Comparison of ENCODE assay signal across 10 cellular contexts in genomic region chr9:91515074-91515687, GRCh38.
A peak's percentile ranks its signal among the peaks of the same experiment; 100 is the strongest.
DNase-seq lines count a peak whose midpoint lies in the region; ATAC-seq, FAIRE-seq and TF ChIP-seq lines count a peak whose summit lies in the region.
"Had no signal": no experiment of that assay in that cellular context is flagged by ENCODE, and none has a peak within 500 bp of the region (broad histone marks: within the 10 kb centered on the region; RNA-seq: fewer than 3 reads in every experiment).

No MANE protein-coding gene starts in this region.

- H3K4me1 ChIP-seq in endothelial cell of umbilical vein (ENCODE audit: control insufficient read depth, extremely low read depth, insufficient read depth, low read length) (no peaks in the 10 kb centered on the region), pancreas (no peaks in the 10 kb centered on the region), spleen (no peaks in the 10 kb centered on the region)

- H3K27ac Mint-ChIP-seq in CD14-positive monocyte = peak overlapping the region in 1 of 7 donors; percentile 6

- no TSS peak for BruUV-seq in endothelial cell of umbilical vein (replicated peaks; lab: Mats Ljungman, UMichigan)

- 20 to 41% methylated on average over 12 of the region's 12 CpGs for WGBS in pancreas, 2 donors
- WGBS in spleen, 5 donors = 60 to 65% (median 65%) methylated on average over 12 of the region's 12 CpGs

- intact Hi-C loops in endothelial cell of umbilical vein (cut with micrococcal nuclease) = no loop called here
- intact Hi-C loops in pancreas (cut with DNase I) = no loop called here
- intact Hi-C loops in spleen (cut with DNase I; ENCODE audit: low total_unique reads) = no loop called here
- intact Hi-C loops in CD14-positive monocyte (cut with micrococcal nuclease) = no loop called here

- H3K4me2 ChIP-seq in endothelial cell of umbilical vein (ENCODE audit: insufficient read depth, low read length) = no peak overlapping the region

- no peaks in the 10 kb centered on the region for H3K9me1 ChIP-seq in endothelial cell of umbilical vein (replicated peaks; ENCODE audit: control insufficient read depth, extremely low read depth, insufficient read depth, low read length)

- POLR2A ChIA-PET in endothelial cell of umbilical vein (lab: Charles Lee) = no interaction called here

- no peaks in the 10 kb centered on the region for H3K79me2 ChIP-seq in endothelial cell of umbilical vein (ENCODE audit: control insufficient read depth, insufficient read depth, low read length)

- H3K9me3 ChIP-seq in endothelial cell of umbilical vein (replicated peaks; ENCODE audit: control insufficient read depth, insufficient read depth, low read length) (no peaks in the 10 kb centered on the region), pancreas (no peaks in the 10 kb centered on the region), spleen (peaks cover 0 to 14% (median 8%) of the 10 kb centered on the region in 8 donors)

- ATAC-seq in GM21360 (IDR thresholded peaks at IDR 0.05; ENCODE audit: unreplicated experiment) = peak; percentile 47
- peak; percentile 32 to 85 (median 65) for ATAC-seq in pancreas

- H3K4me3 ChIP-seq in endothelial cell of umbilical vein (replicated peaks in 1 of 3; ENCODE audit: insufficient read depth in 1 of 3, low read depth in 1 of 3, low read length in 3 of 3) (no peak overlapping the region), pancreas (peak overlapping the region in 1 of 4 donors; percentile 8), spleen (no peak overlapping the region)

- no peaks in the 10 kb centered on the region for H3K27me3 ChIP-seq in endothelial cell of umbilical vein (ENCODE audit: control insufficient read depth in 2 of 2, insufficient read depth in 2 of 2, low read length in 2 of 2)
- H3K27me3 ChIP-seq in pancreas = no peaks in the 10 kb centered on the region
- H3K27me3 ChIP-seq in spleen (replicated peaks in 1 of 7) = peaks cover 0 to 10% (median 0%) of the 10 kb centered on the region in 7 donors

- in situ Hi-C loops in Caki2 (cut with HindIII; ENCODE audit: low pct_unique_long_range_greater_than_20kb, low sequenced_read_pairs) = loop anchor here (25.0 kb wide), 1 partner anchor 147 kb away; no protein-coding TSS in a partner anchor

- H3K27me3 Mint-ChIP-seq in CD14-positive monocyte (ENCODE audit: low read depth in 3 of 3) = peaks cover 4 to 7% (median 6%) of the 10 kb centered on the region in 3 donors

- peaks cover 13 to 28% (median 20%) of the 10 kb centered on the region in 7 donors for H3K9me3 Mint-ChIP-seq in CD14-positive monocyte
- H3K9me3 Mint-ChIP-seq: central memory CD8-positive, alpha-beta T cell had no signal

- H2AFZ ChIP-seq in endothelial cell of umbilical vein (ENCODE audit: low read depth, low read length) = no peak overlapping the region

- peaks cover 26% of the 10 kb centered on the region for H3K4me1 Mint-ChIP-seq in CD14-positive monocyte
- H3K4me1 Mint-ChIP-seq: central memory CD8-positive, alpha-beta T cell had no signal

- no peak overlapping the region for H3K9ac ChIP-seq in endothelial cell of umbilical vein (replicated peaks; ENCODE audit: extremely low read depth, insufficient read depth, low read length)

- H4K20me1 ChIP-seq in endothelial cell of umbilical vein (replicated peaks; ENCODE audit: control insufficient read depth, extremely low read depth, insufficient read depth, low read length) = no peaks in the 10 kb centered on the region

- H3K27ac ChIP-seq in endothelial cell of umbilical vein (ENCODE audit: insufficient read depth, low read depth, low read length) = no peak overlapping the region
- H3K27ac ChIP-seq in pancreas = no peak overlapping the region
- H3K27ac ChIP-seq in spleen = peak overlapping the region in 3 of 8 donors; percentile 7 to 36 (median 19)
- H3K27ac ChIP-seq: HL-60 had no signal

- dilution Hi-C loops in endothelial cell of umbilical vein (cut with MboI; ENCODE audit: extremely low pct_ligation_motif_present, low sequenced_read_pairs) = no loop called here

- FAIRE-seq in endothelial cell of umbilical vein (lab: Jason Lieb, UNC) (no peak), pancreas (lab: Jason Lieb, UNC) (no peak)

- no peak overlapping the region for H3K4me3 Mint-ChIP-seq in CD14-positive monocyte
- H3K4me3 Mint-ChIP-seq: central memory CD8-positive, alpha-beta T cell had no signal

- peak; percentile 61 for DNase-seq in Caki2 (ENCODE audit: low read depth)
- peak; percentile 78 for DNase-seq in MV-4-11 (lab: John Stamatoyannopoulos, UW)
- peak; percentile 3 for DNase-seq in endothelial cell of umbilical vein (ENCODE audit: low read depth, low spot score)
- peak in 3 of 6 donors; percentile 21 to 26 (median 25) for DNase-seq in pancreas
- no peak for DNase-seq in activated naive CD4-positive, alpha-beta T cell (lab: John Stamatoyannopoulos, UW)
- DNase-seq in spleen = no peak
- no peak for DNase-seq in CD14-positive monocyte (ENCODE audit: low spot score)

- H3K36me3 ChIP-seq in endothelial cell of umbilical vein (ENCODE audit: control insufficient read depth in 2 of 2, extremely low read depth in 1 of 2, insufficient read depth in 2 of 2, low read length in 2 of 2) (no peaks in the 10 kb centered on the region), pancreas (no peaks in the 10 kb centered on the region), spleen (no peaks in the 10 kb centered on the region)

- H3K36me3 Mint-ChIP-seq in CD14-positive monocyte = no peaks in the 10 kb centered on the region

- TF ChIP-seq POLR2A in endothelial cell of umbilical vein (IDR thresholded peaks at IDR 0.05; ENCODE audit: low read depth, low read length) (no peak), spleen (IDR thresholded peaks at IDR 0.05) (no peak)

- TF ChIP-seq CTCF in endothelial cell of umbilical vein (IDR thresholded peaks at IDR 0.05; ENCODE audit: extremely low read depth in 1 of 2, insufficient read depth in 1 of 2, low read depth in 1 of 2, low read length in 2 of 2) = no peak
- no peak for TF ChIP-seq CTCF in pancreas (IDR thresholded peaks at IDR 0.05)
- TF ChIP-seq CTCF in spleen (IDR thresholded peaks at IDR 0.05 in 8 of 11, conservative IDR thresholded peaks at IDR 0.05 in 3 of 11) = no peak
- no peak for TF ChIP-seq CTCF in CD14-positive monocyte (IDR thresholded peaks at IDR 0.05)

- CTCF ChIA-PET in endothelial cell of umbilical vein (lab: Charles Lee) = no interaction called here

TF ChIP-seq in endothelial cell of umbilical vein, 7 proteins besides CTCF, POLR2A, EP300 and RAD21:
- no peak for TF ChIP-seq MYC (IDR thresholded peaks at IDR 0.05; ENCODE audit: low read depth, low read length)
- no peak for TF ChIP-seq GATA2 (IDR thresholded peaks at IDR 0.05; ENCODE audit: insufficient read depth, insufficient read length, low read depth, low read length)
- no peak for TF ChIP-seq FOS (IDR thresholded peaks at IDR 0.05; ENCODE audit: borderline replicate concordance, insufficient read depth, low read length)
- TF ChIP-seq EZH2 (IDR thresholded peaks at IDR 0.05; ENCODE audit: borderline replicate concordance, low read depth, low read length, severe bottlenecking) = no peak
- TF ChIP-seq POLR2AphosphoS5 (IDR thresholded peaks at IDR 0.05; ENCODE audit: insufficient read depth, low read depth, low read length) = no peak
- no peak for TF ChIP-seq JUN (IDR thresholded peaks at IDR 0.05; ENCODE audit: borderline replicate concordance, insufficient read depth, insufficient read length, low read depth)
- TF ChIP-seq, protein P1, sequence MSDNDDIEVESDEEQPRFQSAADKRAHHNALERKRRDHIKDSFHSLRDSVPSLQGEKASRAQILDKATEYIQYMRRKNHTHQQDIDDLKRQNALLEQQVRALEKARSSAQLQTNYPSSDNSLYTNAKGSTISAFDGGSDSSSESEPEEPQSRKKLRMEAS (IDR thresholded peaks at IDR 0.05; ENCODE audit: insufficient read depth, insufficient read length) = no peak

Comparison
In these comparisons a context has a peak if more than half of its experiments do, and no peak if none do; other contexts are left out.
1. DNase-seq: peak in Caki2 (single experiment), MV-4-11 (single experiment) and endothelial cell of umbilical vein (single experiment); none in activated naive CD4-positive, alpha-beta T cell (0 of 4), spleen (single experiment) and CD14-positive monocyte (single experiment).